Comparison of ENCODE assay signal across 1 cellular context in genomic region chr17:49191407-49191916, GRCh38.
A peak's percentile ranks its signal among the peaks of the same experiment; 100 is the strongest.
TF ChIP-seq lines count a peak whose summit lies in the region.

No MANE protein-coding gene starts in this region.

TF ChIP-seq in IMR-90, 13 proteins besides CTCF, POLR2A, EP300 and RAD21 (continued from another document):
- no peak for TF ChIP-seq ELK1 (IDR thresholded peaks at IDR 0.05; ENCODE audit: borderline replicate concordance, low read depth, low read length)
- TF ChIP-seq USF2 (IDR thresholded peaks at IDR 0.05; ENCODE audit: low read depth, low read length) = no peak
- TF ChIP-seq FOS (IDR thresholded peaks at IDR 0.05; ENCODE audit: low read depth, low read length) = no peak
- TF ChIP-seq SMC3 (IDR thresholded peaks at IDR 0.05; ENCODE audit: low read depth, low read length) = no peak
- TF ChIP-seq CHD1 (IDR thresholded peaks at IDR 0.05; ENCODE audit: low read depth, low read length) = no peak
- TF ChIP-seq RFX5 (IDR thresholded peaks at IDR 0.05; ENCODE audit: low read depth, low read length) = no peak
- TF ChIP-seq CEBPB (IDR thresholded peaks at IDR 0.05; ENCODE audit: low read depth, low read length) = peak; percentile 64; the same call in 1 of the 2 replicates
- TF ChIP-seq MXI1 (IDR thresholded peaks at IDR 0.05; ENCODE audit: borderline replicate concordance, low read depth, low read length) = no peak
- TF ChIP-seq NFE2L2 (IDR thresholded peaks at IDR 0.05; ENCODE audit: low read depth, low read length) = peak; percentile 75
- no peak for TF ChIP-seq RCOR1 (IDR thresholded peaks at IDR 0.05; ENCODE audit: insufficient replicate concordance, low read length)
- TF ChIP-seq BHLHE40 (IDR thresholded peaks at IDR 0.05; ENCODE audit: low read depth, low read length) = no peak
TF ChIP-seq in IMR-90: peak in this region for 3.
